In the genomic region with DNA sequence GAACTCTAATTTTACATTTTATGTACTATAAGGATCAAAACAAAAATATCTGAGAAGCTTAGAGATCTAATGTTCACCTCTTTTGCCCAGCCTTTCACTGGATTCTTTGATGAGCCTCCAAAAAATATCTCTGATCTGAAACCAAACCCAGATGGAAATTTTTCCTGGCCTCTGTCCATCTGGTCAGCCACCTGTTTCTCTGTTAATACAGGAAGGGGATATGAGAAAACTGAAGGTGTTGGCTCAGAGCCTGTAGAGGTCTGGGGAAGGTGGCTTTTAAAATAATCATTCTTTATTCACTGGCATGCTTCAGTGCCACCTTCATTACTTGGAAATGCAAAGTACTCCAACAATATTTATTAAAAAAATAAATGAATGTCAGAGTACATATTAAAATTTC, we compare ENCODE assay signal across 1 cellular context.
TF ChIP-seq lines count a peak whose summit lies in the region.

No MANE protein-coding gene starts in this region.

TF ChIP-seq in GM12878, 131 proteins besides CTCF, POLR2A, EP300 and RAD21:
- TF ChIP-seq TCF12 (IDR thresholded peaks at IDR 0.05; ENCODE audit: low read depth, low read length) = 0 out of 2 replicates have a peak, but pooled peaks have one; percentile 17
- TF ChIP-seq FOXK2 (IDR thresholded peaks at IDR 0.05) = no peak
- TF ChIP-seq SUZ12 (IDR thresholded peaks at IDR 0.05; ENCODE audit: unreplicated experiment) = no peak
